Comparison of ENCODE assay signal across 8 cellular contexts in the genomic region with DNA sequence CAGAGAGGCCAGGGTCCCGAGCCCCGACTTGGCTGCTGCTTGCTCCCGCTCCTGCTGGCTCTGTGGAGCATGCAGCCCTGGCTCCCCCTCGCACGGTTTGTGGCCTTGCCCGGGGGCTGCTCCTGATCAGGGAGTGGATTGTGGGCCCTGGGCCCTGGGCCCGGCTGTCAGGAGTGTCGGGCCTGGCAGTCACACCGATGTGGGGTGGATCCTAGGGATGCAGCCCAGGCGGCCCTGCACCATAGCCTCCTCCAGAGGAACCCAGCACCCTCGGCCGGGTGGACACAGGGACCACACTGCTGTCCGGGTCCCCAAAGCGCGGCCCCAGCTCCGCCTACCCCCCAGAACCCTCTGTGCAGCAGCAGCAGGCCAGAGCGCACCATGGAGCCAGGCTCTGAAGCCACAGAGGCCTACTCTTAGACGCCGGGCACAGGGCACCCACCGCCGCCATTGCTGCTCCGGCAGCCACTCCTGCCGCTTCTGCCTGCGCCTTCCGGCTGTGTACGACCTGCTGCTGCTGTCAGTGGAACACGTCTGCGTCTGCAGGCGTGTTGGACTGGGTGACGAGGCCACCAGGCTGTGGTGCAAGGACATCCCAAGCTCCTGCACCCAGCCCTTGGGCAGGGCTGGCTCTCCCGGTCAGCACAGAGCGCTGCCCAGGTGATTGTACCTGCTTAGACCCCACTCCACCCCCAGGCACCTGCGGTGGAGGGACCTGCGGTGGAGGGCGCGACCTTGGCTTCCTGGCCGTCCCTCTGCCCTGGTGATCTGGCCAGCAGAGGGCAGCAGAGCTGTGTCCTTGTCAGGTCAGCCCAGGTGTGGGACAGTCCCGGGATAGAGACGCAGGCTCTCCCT. TPM values are rescaled to one million over a fixed set of nuclear protein-coding genes. Genes with fewer than 3 reads are reported as not detected.
A peak's percentile ranks its signal among the peaks of the same experiment; 100 is the strongest.
DNase-seq lines count a peak whose midpoint lies in the region; ATAC-seq and TF ChIP-seq lines count a peak whose summit lies in the region.

No MANE protein-coding gene starts in this region.

- H3K9ac ChIP-seq in BLaER1 treated with 17β-estradiol and CSF1 and Interleukin-3, amounts not matched to agents 10 nM and 100 nM, result 0 out of 22 replicates have a peak overlapping the region, but pooled peaks of 3 of the 11 experiments have one; percentile 1 to 25 (median 18)

- H3K4me1 Mint-ChIP-seq in natural killer cell treated with Interleukin-12 subunit alpha and Interleukin-12 subunit beta and Interleukin-15 and Interleukin-18, amount 100 ng/mL, for 72 hours (ENCODE audit: low read depth in 2 of 2), result peaks cover 4 to 15% of the 10 kb centered on the region in 2 donors

- no peak overlapping the region for H3K4me3 Mint-ChIP-seq in natural killer cell treated with Interleukin-12 subunit alpha and Interleukin-12 subunit beta and Interleukin-15 and Interleukin-18, amount 100 ng/mL, for 72 hours

- H3K4me3 ChIP-seq in BLaER1 treated with 17β-estradiol and CSF1 and Interleukin-3, amounts not matched to agents 10 nM and 100 nM, result no peak overlapping the region
- no peak overlapping the region for H3K4me3 ChIP-seq in esophagus muscularis mucosa
- no peak overlapping the region for H3K4me3 ChIP-seq in stomach

- no peaks in the 10 kb centered on the region for H3K27me3 Mint-ChIP-seq in natural killer cell treated with Interleukin-12 subunit alpha and Interleukin-12 subunit beta and Interleukin-15 and Interleukin-18, amount 100 ng/mL, for 72 hours

- intact Hi-C loops in esophagus muscularis mucosa (cut with DNase I), result loop anchor here (2.0 to 10.0 kb wide), 2 partner anchors 189 to 325 kb away; no protein-coding TSS in a partner anchor
- intact Hi-C loops in stomach (cut with DNase I; ENCODE audit: low total_unique reads), result loop anchor here (5.0 kb wide), 2 partner anchors 178 to 188 kb away; no protein-coding TSS in a partner anchor

- WGBS in esophagus muscularis mucosa, result 78% methylated on average over 17 of the region's 39 CpGs
- 50 to 74% (median 64%) methylated on average over 11 to 39 of the region's 39 CpGs for WGBS in stomach, 5 donors

- peak; percentile 51 for DNase-seq in NK-92 treated with Interleukin-12 subunit alpha and Interleukin-12 subunit beta, amount 100 ng/mL, for 24 hours (lab: John Stamatoyannopoulos, UW)
- peak; percentile 69 for DNase-seq in activated T-cell treated with anti-CD3 and anti-CD28 coated beads for 24 hours (ENCODE audit: low read depth)
- DNase-seq in esophagus muscularis mucosa (ENCODE audit: extremely low spot score), result no peak
- peak; percentile 85 for DNase-seq in natural killer cell treated with Interleukin-12 subunit alpha and Interleukin-12 subunit beta and Interleukin-15 and Interleukin-18, amount 100 ng/mL, for 72 hours (ENCODE audit: low spot score)
- peak; percentile 91 for DNase-seq in stomach
- no peak for DNase-seq in NCI-H1436 (lab: John Stamatoyannopoulos, UW)

- TF ChIP-seq POLR2A in esophagus muscularis mucosa (IDR thresholded peaks at IDR 0.05; ENCODE audit: low read depth) (no peak), stomach (IDR thresholded peaks at IDR 0.05) (no peak)

- peaks cover 89 to 100% (median 100%) of the 10 kb centered on the region in 11 experiments for H4K20me1 ChIP-seq in BLaER1 treated with 17β-estradiol and CSF1 and Interleukin-3, amounts not matched to agents 10 nM and 100 nM

- H3K4me1 ChIP-seq in BLaER1 treated with 17β-estradiol and CSF1 and Interleukin-3, amounts not matched to agents 10 nM and 100 nM, result peaks cover 43 to 100% (median 95%) of the 10 kb centered on the region in 10 experiments
- peaks cover 45 to 62% (median 52%) of the 10 kb centered on the region in 4 donors for H3K4me1 ChIP-seq in esophagus muscularis mucosa
- H3K4me1 ChIP-seq in stomach, result peaks cover 3 to 40% (median 22%) of the 10 kb centered on the region in 4 donors

- peaks cover 0 to 65% (median 0%) of the 10 kb centered on the region in 11 experiments; a peak in 7 of 22 replicates for H3K27me3 ChIP-seq in BLaER1 treated with 17β-estradiol and CSF1 and Interleukin-3, amounts not matched to agents 10 nM and 100 nM
- no peaks in the 10 kb centered on the region for H3K27me3 ChIP-seq in esophagus muscularis mucosa
- no peaks in the 10 kb centered on the region for H3K27me3 ChIP-seq in stomach

- ATAC-seq in GM21528 (IDR thresholded peaks at IDR 0.05; ENCODE audit: low FRiP score, unreplicated experiment), result peak; percentile 61
- ATAC-seq in natural killer cell treated with Interleukin-12 subunit alpha and Interleukin-12 subunit beta and Interleukin-15 and Interleukin-18, amount 100 ng/mL, for 72 hours, result peak; percentile 84 to 85

- H3K36me3 ChIP-seq in BLaER1 treated with 17β-estradiol and CSF1 and Interleukin-3, amounts not matched to agents 10 nM and 100 nM, result peaks cover 31 to 79% (median 66%) of the 10 kb centered on the region in 11 experiments
- H3K36me3 ChIP-seq in esophagus muscularis mucosa (peaks cover 8 to 55% (median 28%) of the 10 kb centered on the region in 4 donors), stomach (peaks cover 7 to 76% (median 58%) of the 10 kb centered on the region in 4 donors)

- H3K36me3 Mint-ChIP-seq in natural killer cell treated with Interleukin-12 subunit alpha and Interleukin-12 subunit beta and Interleukin-15 and Interleukin-18, amount 100 ng/mL, for 72 hours, result no peaks in the 10 kb centered on the region

- H3K9me3 Mint-ChIP-seq in natural killer cell treated with Interleukin-12 subunit alpha and Interleukin-12 subunit beta and Interleukin-15 and Interleukin-18, amount 100 ng/mL, for 72 hours, result no peaks in the 10 kb centered on the region

- no peak overlapping the region for H3K27ac Mint-ChIP-seq in natural killer cell treated with Interleukin-12 subunit alpha and Interleukin-12 subunit beta and Interleukin-15 and Interleukin-18, amount 100 ng/mL, for 72 hours

- TF ChIP-seq EP300 in esophagus muscularis mucosa (IDR thresholded peaks at IDR 0.05), result no peak
- no peak for TF ChIP-seq EP300 in stomach (IDR thresholded peaks at IDR 0.05)

- TF ChIP-seq CTCF in esophagus muscularis mucosa (IDR thresholded peaks at IDR 0.05), result peak; percentile 93 to 96 (median 93)
- TF ChIP-seq CTCF in stomach (IDR thresholded peaks at IDR 0.05), result peak in 6 of 7 experiments; percentile 65 to 94 (median 90)

- no peak overlapping the region for H3K27ac ChIP-seq in BLaER1 treated with 17β-estradiol and CSF1 and Interleukin-3, amounts not matched to agents 10 nM and 100 nM
- H3K27ac ChIP-seq in esophagus muscularis mucosa (replicated peaks in 1 of 4) (peak overlapping the region; percentile 49 to 72 (median 58)), stomach (peak overlapping the region in 1 of 5 donors; percentile 66)

- peak overlapping the region in 10 of 11 experiments; percentile 1 to 97 (median 78); a peak in 16 of 22 replicates for H3K4me2 ChIP-seq in BLaER1 treated with 17β-estradiol and CSF1 and Interleukin-3, amounts not matched to agents 10 nM and 100 nM

- no peaks in the 10 kb centered on the region for H3K9me3 ChIP-seq in BLaER1 treated with 17β-estradiol and CSF1 and Interleukin-3, amounts not matched to agents 10 nM and 100 nM (replicated peaks in 1 of 11)
- H3K9me3 ChIP-seq in esophagus muscularis mucosa (no peaks in the 10 kb centered on the region), stomach (no peaks in the 10 kb centered on the region)

RNA-seq across cellular contexts. Expression of gene SLX9, which starts 9.6 kb away (rescaled TPM):
- total RNA-seq in esophagus muscularis mucosa (10 to 100 TPM; 20.8 to 59.3 (median 27.6) TPM), stomach (10 to 100 TPM in 3 of 5 donors, 1 to 10 TPM in 2; 5.4 to 83.4 (median 13.4) TPM)
- 10 to 100 TPM; 43.5 to 83.6 TPM for total RNA-seq in natural killer cell treated with Interleukin-12 subunit alpha and Interleukin-12 subunit beta and Interleukin-15 and Interleukin-18, amount 100 ng/mL, for 72 hours
- 10 to 100 TPM; 19.9 to 37.0 (median 24.4) TPM for polyA plus RNA-seq in stomach

RNA-seq across cellular contexts. Expression of gene ITGB2, which starts 28.7 kb away (rescaled TPM):
- total RNA-seq in esophagus muscularis mucosa (100 to 1,000 TPM in 1 of 4 donors, 10 to 100 TPM in 3; 33.2 to 110 (median 44.0) TPM), stomach (10 to 100 TPM in 3 of 5 donors, 1 to 10 TPM in 2; 3.5 to 72.2 (median 14.2) TPM)
- total RNA-seq in natural killer cell treated with Interleukin-12 subunit alpha and Interleukin-12 subunit beta and Interleukin-15 and Interleukin-18, amount 100 ng/mL, for 72 hours, result 1,000 to 10,000 TPM in 1 of 2 donors, 100 to 1,000 TPM in 1; 448 to 1,246 TPM
- 10 to 100 TPM in 2 of 3 donors, 1 to 10 TPM in 1; 6.7 to 25.3 (median 24.1) TPM for polyA plus RNA-seq in stomach

Comparison
In these comparisons a context has a peak if more than half of its experiments do, and no peak if none do; other contexts are left out.
1. H3K27ac ChIP-seq: peak in esophagus muscularis mucosa (4 of 4); none in BLaER1 treated with 17β-estradiol and CSF1 and Interleukin-3, amounts not matched to agents 10 nM and 100 nM (0 of 11).
2. DNase-seq: peak in NK-92 treated with Interleukin-12 subunit alpha and Interleukin-12 subunit beta, amount 100 ng/mL, for 24 hours (single experiment), activated T-cell treated with anti-CD3 and anti-CD28 coated beads for 24 hours (single experiment), natural killer cell treated with Interleukin-12 subunit alpha and Interleukin-12 subunit beta and Interleukin-15 and Interleukin-18, amount 100 ng/mL, for 72 hours (single experiment) and stomach (single experiment); none in esophagus muscularis mucosa (single experiment) and NCI-H1436 (single experiment).
3. RNA of gene ITGB2, which starts 28.7 kb away (total RNA-seq): 448 to 1,246 TPM in natural killer cell treated with Interleukin-12 subunit alpha and Interleukin-12 subunit beta and Interleukin-15 and Interleukin-18, amount 100 ng/mL, for 72 hours; 33.2 to 110 TPM in esophagus muscularis mucosa and 3.5 to 72.2 TPM in stomach; every median in the first group is over 4 times any median in the second.